21 cellular contexts compared by ENCODE assay signal in genomic region chr6:117497237-117497636, GRCh38. TPM values are rescaled to one million over a fixed set of nuclear protein-coding genes. Genes with fewer than 3 reads are reported as not detected.
DNase-seq lines count a peak whose midpoint lies in the region; ATAC-seq and TF ChIP-seq lines count a peak whose summit lies in the region.
"Had no signal": no experiment of that assay in that cellular context is flagged by ENCODE, and none has a peak within 500 bp of the region (broad histone marks: within the 10 kb centered on the region; RNA-seq: fewer than 3 reads in every experiment).

No MANE protein-coding gene starts in this region.

- H3K4me1 ChIP-seq in heart right ventricle = peaks cover 0 to 58% (median 45%) of the 10 kb centered on the region in 9 donors
- peaks cover 12% of the 10 kb centered on the region for H3K4me1 ChIP-seq in colonic mucosa
- H3K4me1 ChIP-seq in left lung = peaks cover 47 to 58% of the 10 kb centered on the region in 2 donors
- H3K4me1 ChIP-seq: BLaER1 had no signal

- no peak for ATAC-seq in heart right ventricle
- no peak for ATAC-seq in Right ventricle myocardium superior (ENCODE audit: poor library complexity)
- ATAC-seq in left lung = peak; percentile 10
- no peak for ATAC-seq in HG03520 (IDR thresholded peaks at IDR 0.05; ENCODE audit: unreplicated experiment)
- no peak for ATAC-seq in activated CD4-positive, CD25-positive, alpha-beta regulatory T cell treated with anti-CD3 and anti-CD28 coated beads, Interleukin-2, amount 50 U/mL, for 24 hours
- ATAC-seq: activated CD8-positive, alpha-beta T cell treated with anti-CD3 and anti-CD28 coated beads for 36 hours; stimulated activated naive CD8-positive, alpha-beta T cell treated with anti-CD3 and anti-CD28 coated beads, Interleukin-15, amount 100 ng/mL, for 72 hours; T-helper 17 cell; upper lobe of right lung had no signal

- H3K9me3 ChIP-seq in heart right ventricle (no peaks in the 10 kb centered on the region), colonic mucosa (no peaks in the 10 kb centered on the region), left lung (no peaks in the 10 kb centered on the region)
- H3K9me3 ChIP-seq: BLaER1, upper lobe of right lung had no signal

- H3K4me3 ChIP-seq in heart right ventricle (peak overlapping the region in 5 of 10 donors; percentile 0 to 32 (median 28)), colonic mucosa (no peak overlapping the region), left lung (no peak overlapping the region)
- H3K4me3 ChIP-seq: BLaER1, upper lobe of right lung had no signal

- no peaks in the 10 kb centered on the region for H3K36me3 Mint-ChIP-seq in immature natural killer cell
- H3K36me3 Mint-ChIP-seq: natural killer cell had no signal

- H3K9me3 Mint-ChIP-seq in immature natural killer cell = no peaks in the 10 kb centered on the region
- H3K9me3 Mint-ChIP-seq: activated CD8-positive, alpha-beta T cell treated with anti-CD3 and anti-CD28 coated beads for 36 hours; activated naive CD4-positive, alpha-beta T cell treated with anti-CD3 and anti-CD28 coated beads for 36 hours; activated T-cell treated with anti-CD3 and anti-CD28 coated beads, Interleukin-2, amount 50 U/mL, for 24 hours; natural killer cell; stimulated activated naive CD8-positive, alpha-beta T cell treated with anti-CD3 and anti-CD28 coated beads, Interleukin-15, amount 100 ng/mL, for 72 hours had no signal

- peak overlapping the region in 7 of 10 donors; percentile 14 to 74 (median 63) for H3K27ac ChIP-seq in heart right ventricle
- H3K27ac ChIP-seq in colonic mucosa = peak overlapping the region; percentile 25
- peak overlapping the region; percentile 57 to 77 for H3K27ac ChIP-seq in left lung
- H3K27ac ChIP-seq: BLaER1 had no signal

- intact Hi-C loops in heart right ventricle (cut with DNase I) = loop anchor here in 1 of 10 donors (5.0 kb wide), 1 partner anchor 35 kb away; no protein-coding TSS in a partner anchor
- intact Hi-C loops in Right ventricle myocardium superior (cut with DNase I) = no loop called here
- intact Hi-C loops in colonic mucosa (cut with DNase I) = no loop called here
- intact Hi-C loops in left lung (cut with DNase I) = no loop called here

- H3K27ac Mint-ChIP-seq in immature natural killer cell = no peak overlapping the region
- H3K27ac Mint-ChIP-seq: activated CD8-positive, alpha-beta T cell treated with anti-CD3 and anti-CD28 coated beads for 36 hours; activated naive CD4-positive, alpha-beta T cell treated with anti-CD3 and anti-CD28 coated beads for 36 hours; activated T-cell treated with anti-CD3 and anti-CD28 coated beads, Interleukin-2, amount 50 U/mL, for 24 hours; T-helper 17 cell had no signal

- H3K4me1 Mint-ChIP-seq in immature natural killer cell = peaks cover 23 to 39% of the 10 kb centered on the region in 2 donors

- WGBS in heart right ventricle, 2 donors = 63 to 72% methylated on average over 1 of the region's 1 CpG

- no peak overlapping the region for H3K9ac ChIP-seq in colonic mucosa (ENCODE audit: low read depth in 2 of 2, low read length in 2 of 2)
- H3K9ac ChIP-seq: BLaER1, parathyroid adenoma had no signal

- peaks cover 0 to 3% (median 1%) of the 10 kb centered on the region in 3 donors for H3K27me3 Mint-ChIP-seq in immature natural killer cell (ENCODE audit: low read depth in 3 of 3)
- H3K27me3 Mint-ChIP-seq: activated CD8-positive, alpha-beta T cell treated with anti-CD3 and anti-CD28 coated beads for 36 hours; activated T-cell treated with anti-CD3 and anti-CD28 coated beads, Interleukin-2, amount 50 U/mL, for 24 hours; stimulated activated naive CD8-positive, alpha-beta T cell treated with anti-CD3 and anti-CD28 coated beads, Interleukin-15, amount 100 ng/mL, for 72 hours; T-helper 17 cell had no signal

- no peak for TF ChIP-seq CTCF in heart right ventricle (IDR thresholded peaks at IDR 0.05)
- no peak for TF ChIP-seq CTCF in colonic mucosa (IDR thresholded peaks at IDR 0.05)
- TF ChIP-seq CTCF in left lung (IDR thresholded peaks at IDR 0.05) = no peak

- DNase-seq in heart right ventricle = no peak
- DNase-seq in Right ventricle myocardium superior = no peak
- DNase-seq in colonic mucosa = no peak
- DNase-seq in left lung = no peak
- no peak for DNase-seq in immature natural killer cell
- DNase-seq in stimulated activated CD4-positive, alpha-beta T cell treated with anti-CD3 and anti-CD28 coated beads, Interleukin-4, amount 100 ng/mL, for 24 hours = no peak
- DNase-seq: activated CD8-positive, alpha-beta T cell treated with anti-CD3 and anti-CD28 coated beads for 36 hours; activated naive CD4-positive, alpha-beta T cell treated with anti-CD3 and anti-CD28 coated beads for 36 hours; activated T-cell treated with anti-CD3 and anti-CD28 coated beads, Interleukin-2, amount 50 U/mL, for 24 hours; cortex of kidney; natural killer cell; NCI-H1105; NCI-H524; SHP77 treated with DMSO at 0.1 percent for 48 hours; stimulated activated naive CD8-positive, alpha-beta T cell treated with anti-CD3 and anti-CD28 coated beads, Interleukin-15, amount 100 ng/mL, for 72 hours; T-helper 17 cell; upper lobe of right lung had no signal

- H3K27me3 ChIP-seq in heart right ventricle (no peaks in the 10 kb centered on the region), colonic mucosa (no peaks in the 10 kb centered on the region), left lung (no peaks in the 10 kb centered on the region)
- H3K27me3 ChIP-seq: BLaER1, upper lobe of right lung had no signal

- H3K36me3 ChIP-seq in heart right ventricle = no peaks in the 10 kb centered on the region
- no peaks in the 10 kb centered on the region for H3K36me3 ChIP-seq in colonic mucosa
- no peaks in the 10 kb centered on the region for H3K36me3 ChIP-seq in left lung
- H3K36me3 ChIP-seq: BLaER1, upper lobe of right lung had no signal

- H3K4me3 Mint-ChIP-seq in immature natural killer cell = no peak overlapping the region
- H3K4me3 Mint-ChIP-seq: activated CD8-positive, alpha-beta T cell treated with anti-CD3 and anti-CD28 coated beads for 36 hours; activated naive CD4-positive, alpha-beta T cell treated with anti-CD3 and anti-CD28 coated beads for 36 hours; activated T-cell treated with anti-CD3 and anti-CD28 coated beads, Interleukin-2, amount 50 U/mL, for 24 hours; stimulated activated naive CD8-positive, alpha-beta T cell treated with anti-CD3 and anti-CD28 coated beads, Interleukin-15, amount 100 ng/mL, for 72 hours; T-helper 17 cell had no signal

RNA-seq across cellular contexts. Expression of gene DCBLD1, which starts 14.8 kb away (rescaled TPM):
- total RNA-seq in heart right ventricle (1 to 10 TPM; 2.7 to 7.2 (median 4.2) TPM), Right ventricle myocardium superior (6.7 TPM), colonic mucosa (10 to 100 TPM; 16.3 to 17.2 TPM), left lung (10 to 100 TPM; 20.8 to 55.8 TPM)
- polyA plus RNA-seq in heart right ventricle (1 to 10 TPM; 3.3 to 6.7 TPM), immature natural killer cell (1 to 10 TPM in 2 of 3 donors, under 1 TPM in 1; 0.37 to 5.2 (median 4.0) TPM)
